In the genomic region with DNA sequence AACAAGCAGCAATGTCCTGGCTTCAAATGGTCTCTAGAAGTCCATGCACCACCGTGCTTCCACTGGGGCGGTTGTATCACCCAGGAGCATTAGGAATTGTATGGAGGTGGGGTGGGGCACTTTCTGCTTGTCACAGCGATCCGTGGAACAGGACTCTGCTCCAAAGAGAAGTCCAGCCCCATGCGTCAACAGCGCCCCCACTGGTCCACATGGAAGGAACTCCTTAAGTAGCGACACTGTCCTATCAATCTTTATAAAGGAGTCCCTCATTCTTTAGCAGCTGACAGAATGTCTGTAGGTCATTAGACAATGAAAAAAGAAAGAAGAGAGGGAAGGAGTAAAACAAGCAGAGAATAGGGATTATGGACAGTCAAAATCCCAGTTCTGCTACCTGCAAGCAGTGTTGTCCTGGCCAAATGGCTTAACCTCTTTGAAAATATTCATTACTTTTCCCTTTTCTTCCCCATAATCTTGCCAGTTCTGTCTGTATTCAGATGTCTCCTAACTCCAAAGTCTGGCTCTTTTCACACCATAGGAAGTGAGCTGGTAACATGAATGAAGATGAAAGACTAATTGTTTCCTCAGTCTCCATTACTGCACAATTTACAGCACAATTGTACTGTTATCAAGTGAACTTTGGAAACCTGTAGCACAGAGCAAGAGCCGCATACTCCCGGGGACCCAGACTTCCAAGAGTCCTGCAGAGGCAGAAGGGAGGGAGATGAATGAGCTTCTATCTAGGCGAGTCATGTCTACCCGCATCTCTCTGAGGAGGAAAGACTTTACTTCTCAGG, we compare ENCODE assay signal across 8 cellular contexts. TPM values are rescaled to one million over a fixed set of nuclear protein-coding genes. Genes with fewer than 3 reads are reported as not detected.
DNase-seq lines count a peak whose midpoint lies in the region; ATAC-seq, FAIRE-seq and TF ChIP-seq lines count a peak whose summit lies in the region.

No MANE protein-coding gene starts in this region.

- no peaks in the 10 kb centered on the region; the same call in 1 of the 2 replicates for H3K9me3 ChIP-seq in IMR-90 (ENCODE audit: control insufficient read depth, insufficient read depth, low read length)
- no peaks in the 10 kb centered on the region for H3K9me3 ChIP-seq in adrenal gland (replicated peaks in 1 of 3)
- H3K9me3 ChIP-seq in kidney (ENCODE audit: control insufficient read depth in 1 of 2, low read length in 2 of 2), result no peaks in the 10 kb centered on the region
- no peaks in the 10 kb centered on the region for H3K9me3 ChIP-seq in uterus
- H3K9me3 ChIP-seq in gastroesophageal sphincter, result no peaks in the 10 kb centered on the region

- no peak overlapping the region for H2BK120ac ChIP-seq in IMR-90 (ENCODE audit: low read depth, low read length)

- TF ChIP-seq POLR2A in IMR-90 (IDR thresholded peaks at IDR 0.05; ENCODE audit: low read depth, low read length), result no peak; the same call in 1 of the 2 replicates
- no peak for TF ChIP-seq POLR2A in adrenal gland (IDR thresholded peaks at IDR 0.05)
- TF ChIP-seq POLR2A in uterus (IDR thresholded peaks at IDR 0.05), result no peak
- no peak for TF ChIP-seq POLR2A in gastroesophageal sphincter (IDR thresholded peaks at IDR 0.05)

- no peak for TF ChIP-seq EP300 in gastroesophageal sphincter (IDR thresholded peaks at IDR 0.05)

- in situ Hi-C loops in IMR-90 (cut with MboI; ENCODE audit: low sequenced_read_pairs), result no loop called here

- H4K91ac ChIP-seq in IMR-90 (ENCODE audit: insufficient read depth, low read depth, low read length), result no peak overlapping the region

- no peak overlapping the region for H2AK5ac ChIP-seq in IMR-90 (ENCODE audit: low read depth, low read length)

- peak overlapping the region; percentile 7; the same call in 1 of the 2 replicates for H3K27ac ChIP-seq in IMR-90 (ENCODE audit: insufficient read depth, low read length)
- H3K27ac ChIP-seq in adrenal gland, result peak overlapping the region in 1 of 5 donors; percentile 22
- peak overlapping the region in 1 of 2 donors; percentile 34 for H3K27ac ChIP-seq in kidney (ENCODE audit: low read depth in 2 of 2, low read length in 2 of 2)
- peak overlapping the region; percentile 24 to 29 for H3K27ac ChIP-seq in uterus
- no peak overlapping the region for H3K27ac ChIP-seq in gastroesophageal sphincter

- no peak overlapping the region for H2BK15ac ChIP-seq in IMR-90 (ENCODE audit: low read depth, low read length)

- H3K36me3 ChIP-seq in BJ (ENCODE audit: control insufficient read depth, insufficient read depth, low read length) (no peaks in the 10 kb centered on the region; the same call in 1 of the 2 replicates), IMR-90 (ENCODE audit: control insufficient read depth, insufficient read depth, low read length) (peaks cover 35% of the 10 kb centered on the region), adrenal gland (replicated peaks in 1 of 2) (no peaks in the 10 kb centered on the region), kidney (ENCODE audit: control insufficient read depth in 1 of 2, insufficient read depth in 2 of 2, low read length in 2 of 2) (no peaks in the 10 kb centered on the region), uterus (no peaks in the 10 kb centered on the region), gastroesophageal sphincter (no peaks in the 10 kb centered on the region)

- H3K4me1 ChIP-seq in IMR-90 (ENCODE audit: control insufficient read depth, insufficient read depth, low read length) (peaks cover 21% of the 10 kb centered on the region), adrenal gland (replicated peaks in 1 of 2) (peaks cover 39 to 92% of the 10 kb centered on the region in 2 donors), kidney (ENCODE audit: control insufficient read depth in 1 of 2, insufficient read depth in 1 of 2, low read depth in 1 of 2, low read length in 2 of 2) (peaks cover 60 to 61% of the 10 kb centered on the region in 2 donors), uterus (peaks cover 25 to 33% of the 10 kb centered on the region in 2 donors), gastroesophageal sphincter (peaks cover 17 to 99% (median 61%) of the 10 kb centered on the region in 3 donors)

- H3K18ac ChIP-seq in IMR-90 (ENCODE audit: low read depth, low read length), result no peak overlapping the region

- TF ChIP-seq RAD21 in IMR-90 (IDR thresholded peaks at IDR 0.05; ENCODE audit: low read length), result peak; percentile 19; the same call in 1 of the 2 replicates

- FAIRE-seq in kidney (lab: Jason Lieb, UNC), result no peak

- peaks cover 39% of the 10 kb centered on the region for H3K9me1 ChIP-seq in IMR-90 (ENCODE audit: insufficient read depth, low read length)

- no TSS peak for BruUV-seq in IMR-90 (replicated peaks; lab: Mats Ljungman, UMichigan)

- POLR2A ChIA-PET in BJ (lab: Charles Lee), result interaction anchor here (0.5 kb wide), 1 partner anchor 509 kb away, joined by 3 read pairs; no protein-coding TSS in a partner anchor
- POLR2A ChIA-PET in IMR-90 (lab: Charles Lee; ENCODE audit: unreplicated experiment), result interaction anchor here (0.9 to 1.2 kb wide), 2 partner anchors 9 to 11 kb away, joined by 3 read pairs; no protein-coding TSS in a partner anchor

- peaks cover 0 to 53% of the 10 kb centered on the region in 2 experiments; a peak in 2 of 4 replicates for H3K79me1 ChIP-seq in IMR-90 (ENCODE audit: low read depth in 1 of 2, low read length in 2 of 2)

- H3K9ac ChIP-seq in IMR-90 (ENCODE audit: low read depth, low read length) (no peak overlapping the region), kidney (ENCODE audit: low read length in 2 of 2) (no peak overlapping the region)

- H3K27me3 ChIP-seq in BJ (ENCODE audit: control insufficient read depth, insufficient read depth, low read length), result no peaks in the 10 kb centered on the region
- H3K27me3 ChIP-seq in IMR-90 (ENCODE audit: control insufficient read depth, insufficient read depth, low read length), result no peaks in the 10 kb centered on the region
- no peaks in the 10 kb centered on the region for H3K27me3 ChIP-seq in adrenal gland
- H3K27me3 ChIP-seq in uterus, result no peaks in the 10 kb centered on the region
- no peaks in the 10 kb centered on the region for H3K27me3 ChIP-seq in gastroesophageal sphincter

- CTCF ChIA-PET in BJ (lab: Yijun Ruan, JAX) (interaction anchor here (1.0 to 1.6 kb wide), 4 partner anchors 9 to 34 kb away, joined by 3 to 8 read pairs (median 6); no protein-coding TSS in a partner anchor), IMR-90 (lab: Yijun Ruan, JAX) (interaction anchor here (0.7 kb wide), 2 partner anchors 84 to 90 kb away, joined by 3 read pairs; no protein-coding TSS in a partner anchor)

- no peak overlapping the region for H2AK9ac ChIP-seq in IMR-90 (replicated peaks; ENCODE audit: low read depth, low read length, poor library complexity)

- H4K5ac ChIP-seq in IMR-90 (ENCODE audit: low read depth, low read length), result no peak overlapping the region

- peaks cover 99% of the 10 kb centered on the region for H4K20me1 ChIP-seq in IMR-90 (ENCODE audit: insufficient read depth, low read length)

- no peak overlapping the region for H3K56ac ChIP-seq in IMR-90 (ENCODE audit: extremely low read depth, insufficient read depth, low read length)

- H2AFZ ChIP-seq in IMR-90 (replicated peaks; ENCODE audit: low read length, poor library complexity), result no peak overlapping the region

- peak overlapping the region; percentile 79; the same call in 1 of the 2 replicates for H3K23ac ChIP-seq in IMR-90 (ENCODE audit: low read depth, low read length)

- H4K8ac ChIP-seq in IMR-90 (ENCODE audit: low read depth in 2 of 2, low read length in 2 of 2), result no peak overlapping the region

- peak overlapping the region; percentile 55 for H3K4me2 ChIP-seq in IMR-90 (ENCODE audit: low read depth, low read length)

- H2BK5ac ChIP-seq in IMR-90 (ENCODE audit: low read depth, low read length, poor library complexity, severe bottlenecking), result no peak overlapping the region

- WGBS in IMR-90 (ENCODE audit: extremely low coverage in 2 of 2, insufficient read length in 1 of 2), 2 experiments, result no CpG with 5 or more reads among the region's 11 CpGs
- WGBS in adrenal gland, 4 donors, result 63 to 72% (median 67%) methylated on average over 10 to 11 of the region's 11 CpGs
- WGBS in gastroesophageal sphincter (ENCODE audit: low coverage in 1 of 2), 2 donors, result 56 to 80% methylated on average over 2 to 9 of the region's 11 CpGs

- TF ChIP-seq CTCF in BJ (IDR thresholded peaks at IDR 0.05; ENCODE audit: insufficient read depth, low read depth, low read length) (peak; percentile 34; the same call in 1 of the 2 replicates), IMR-90 (conservative IDR thresholded peaks at IDR 0.05; ENCODE audit: low read depth, low read length) (peak; percentile 31), adrenal gland (IDR thresholded peaks at IDR 0.05) (peak in 4 of 6 experiments; percentile 13 to 33 (median 23)), kidney (IDR thresholded peaks at IDR 0.05; ENCODE audit: borderline replicate concordance, extremely low read depth, insufficient read depth) (peak; percentile 16), uterus (IDR thresholded peaks at IDR 0.05) (no peak), gastroesophageal sphincter (IDR thresholded peaks at IDR 0.05) (peak in 2 of 4 experiments; percentile 5 to 23)

- dilution Hi-C loops in IMR-90 (cut with HindIII; ENCODE audit: low sequenced_read_pairs, unreplicated experiment), result no loop called here

- H3K14ac ChIP-seq in IMR-90 (replicated peaks; ENCODE audit: low read depth, low read length), result no peak overlapping the region; the same call in 1 of the 2 replicates

- no peak overlapping the region for H3K4ac ChIP-seq in IMR-90 (ENCODE audit: low read depth, low read length)

- ATAC-seq in IMR-90 (ENCODE audit: low read depth) (peak; percentile 54), gastroesophageal sphincter (no peak)

- DNase-seq in BJ (ENCODE audit: low read depth) (no peak), IMR-90 (peak; percentile 52), adrenal gland (peak in 1 of 7 donors; percentile 29), kidney (no peak), uterus (no peak), NAMALWA (ENCODE audit: low spot score) (no peak), germinal center (ENCODE audit: low spot score) (no peak)

- H2BK20ac ChIP-seq in IMR-90 (ENCODE audit: low read depth, low read length), result no peak overlapping the region

- no peak overlapping the region for H3K4me3 ChIP-seq in BJ (ENCODE audit: low read depth, low read length)
- H3K4me3 ChIP-seq in IMR-90 (ENCODE audit: insufficient read depth, low read depth, low read length), result no peak overlapping the region
- H3K4me3 ChIP-seq in adrenal gland, result no peak overlapping the region
- H3K4me3 ChIP-seq in kidney (ENCODE audit: low read length in 2 of 2), result no peak overlapping the region
- no peak overlapping the region for H3K4me3 ChIP-seq in uterus
- H3K4me3 ChIP-seq in gastroesophageal sphincter, result no peak overlapping the region

- intact Hi-C loops in IMR-90 (cut with micrococcal nuclease) (no loop called here), adrenal gland (cut with DNase I) (no loop called here), kidney (cut with DNase I) (no loop called here), uterus (cut with DNase I; ENCODE audit: low total_unique reads) (no loop called here)

RNA-seq across cellular contexts. Expression of a gene that starts 9.9 kb away (rescaled TPM):
- polyA plus RNA-seq in BJ (2011; rRNA removed) (109 and 128 TPM in 2 replicates), IMR-90 (2012; rRNA removed) (64.7 and 72.7 TPM in 2 replicates), adrenal gland (10 to 100 TPM; 41.1 to 87.6 (median 52.7) TPM), kidney (ENCODE audit: insufficient read depth, low read depth, low replicate concordance) (105 TPM)
- 92.7 and 106 TPM in 2 replicates for polyA minus RNA-seq in BJ (2011; rRNA and poly(A)+ RNA removed)
- total RNA-seq in IMR-90 (2012; rRNA removed) (72.8 and 83.5 TPM in 2 replicates), adrenal gland (100 to 1,000 TPM in 2 of 8 donors, 10 to 100 TPM in 6; 54.4 to 119 (median 82.4) TPM), kidney (149 TPM), uterus (100 to 1,000 TPM in 1 of 4 donors, 10 to 100 TPM in 3; 53.0 to 148 (median 90.0) TPM), gastroesophageal sphincter (100 to 1,000 TPM in 1 of 4 donors, 10 to 100 TPM in 3; 55.5 to 111 (median 89.2) TPM)
- 24.4 and 31.1 TPM in 2 replicates for polyA plus RNA-seq in IMR-90 (2012; cell fraction: cytosol; rRNA removed)
- polyA plus RNA-seq in IMR-90 (2012; cell fraction: nucleus; rRNA removed; ENCODE audit: low replicate concordance), result 12.9 and 91.4 TPM in 2 replicates

RNA-seq across cellular contexts. Expression of a gene that starts 42.0 kb away (rescaled TPM):
- polyA plus RNA-seq in BJ (2011; rRNA removed) (31.8 and 74.9 TPM in 2 replicates), IMR-90 (2012; rRNA removed) (111 and 119 TPM in 2 replicates), adrenal gland (100 to 1,000 TPM; 175 to 223 (median 212) TPM), kidney (ENCODE audit: insufficient read depth, low read depth, low replicate concordance) (156 TPM)
- polyA minus RNA-seq in BJ (2011; rRNA and poly(A)+ RNA removed), result 7.3 and 21.1 TPM in 2 replicates
- total RNA-seq in IMR-90 (2012; rRNA removed) (18.6 and 35.6 TPM in 2 replicates), adrenal gland (100 to 1,000 TPM in 4 of 8 donors, 10 to 100 TPM in 4; 22.6 to 131 (median 70.2) TPM), kidney (173 TPM), uterus (100 to 1,000 TPM in 2 of 4 donors, 10 to 100 TPM in 2; 56.4 to 256 (median 107) TPM), gastroesophageal sphincter (10 to 100 TPM; 58.4 to 87.8 (median 73.1) TPM)
- polyA plus RNA-seq in IMR-90 (2012; cell fraction: cytosol; rRNA removed), result 20.4 and 31.8 TPM in 2 replicates
- polyA plus RNA-seq in IMR-90 (2012; cell fraction: nucleus; rRNA removed; ENCODE audit: low replicate concordance), result 9.3 and 76.5 TPM in 2 replicates

Comparison
In these comparisons a context has a peak if more than half of its experiments do, and no peak if none do; other contexts are left out.
1. CTCF ChIP-seq: peak in BJ (single experiment), IMR-90 (single experiment), adrenal gland (4 of 6) and kidney (single experiment); none in uterus (0 of 4).
2. H3K27ac ChIP-seq: peak in IMR-90 (single experiment) and uterus (2 of 2); none in gastroesophageal sphincter (0 of 4).